ENCODE assay signal across 8 cellular contexts in genomic region chr7:3154881-3155494, GRCh38.
DNase-seq lines count a peak whose midpoint lies in the region; ATAC-seq and TF ChIP-seq lines count a peak whose summit lies in the region.

No MANE protein-coding gene starts in this region.

- H3K27me3 ChIP-seq in DOHH2 (ENCODE audit: control insufficient read depth, low read length) (peaks cover 8% of the 10 kb centered on the region; the same call in 1 of the 2 replicates), HAP-1 (ENCODE audit: low read depth) (no peaks in the 10 kb centered on the region)

- peak; percentile 92 for TF ChIP-seq CTCF in DOHH2 (IDR thresholded peaks at IDR 0.05; ENCODE audit: low read depth, low read length, poor library complexity, severe bottlenecking)

- peak; percentile 5 to 57 for DNase-seq in HAP-1 (ENCODE audit: low spot score in 2 of 2)
- DNase-seq in RKO (ENCODE audit: low spot score) = peak; percentile 42
- DNase-seq in activated effector memory CD4-positive, alpha-beta T cell treated with Interleukin-2 at 50 U/mL for 16 hours = peak; percentile 33
- peak; percentile 41 for DNase-seq in hepatic stellate cell (ENCODE audit: low spot score)
- peak; percentile 36 to 51 for DNase-seq in stimulated activated CD4-positive, alpha-beta T cell treated with anti-CD3 and anti-CD28 coated beads, Interleukin-4, amount 100 ng/mL, for 4 hours
- DNase-seq in ureter (ENCODE audit: low spot score) = no peak

- no peaks in the 10 kb centered on the region for H4K20me1 ChIP-seq in DOHH2 (ENCODE audit: control insufficient read depth, insufficient read depth, low read depth, low read length)

- H3K4me2 ChIP-seq in DOHH2 (ENCODE audit: low read length) = no peak overlapping the region; the same call in 1 of the 2 replicates

- H3K27ac ChIP-seq in DOHH2 (ENCODE audit: low read depth, low read length) = no peak overlapping the region

- H3K79me2 ChIP-seq in DOHH2 (ENCODE audit: control insufficient read depth, low read length) = no peaks in the 10 kb centered on the region

- peaks cover 24% of the 10 kb centered on the region for H3F3A ChIP-seq in DOHH2 (ENCODE audit: control insufficient read depth, insufficient read depth)

- in situ Hi-C loops in HAP-1 (cut with MboI; ENCODE audit: low sequenced_read_pairs) = no loop called here

- no peak for ATAC-seq in HG02642 (IDR thresholded peaks at IDR 0.05; ENCODE audit: poor library complexity, unreplicated experiment)

- H3K36me3 ChIP-seq in DOHH2 (ENCODE audit: control insufficient read depth, low read length) (no peaks in the 10 kb centered on the region), HAP-1 (replicated peaks) (no peaks in the 10 kb centered on the region)

- H3K9me3 ChIP-seq in DOHH2 (ENCODE audit: control insufficient read depth, insufficient read depth, low read length) (no peaks in the 10 kb centered on the region), HAP-1 (no peaks in the 10 kb centered on the region)

- H3K4me3 ChIP-seq in DOHH2 (ENCODE audit: low read length) (no peak overlapping the region), HAP-1 (no peak overlapping the region)

- H3K4me1 ChIP-seq in DOHH2 (ENCODE audit: control insufficient read depth, low read length) = peaks cover 61% of the 10 kb centered on the region
- H3K4me1 ChIP-seq in HAP-1 = no peaks in the 10 kb centered on the region

- H3K9me2 ChIP-seq in DOHH2 (replicated peaks; ENCODE audit: control insufficient read depth, low read length) = no peaks in the 10 kb centered on the region
